ENCODE assay signal across 7 cellular contexts in the genomic region with DNA sequence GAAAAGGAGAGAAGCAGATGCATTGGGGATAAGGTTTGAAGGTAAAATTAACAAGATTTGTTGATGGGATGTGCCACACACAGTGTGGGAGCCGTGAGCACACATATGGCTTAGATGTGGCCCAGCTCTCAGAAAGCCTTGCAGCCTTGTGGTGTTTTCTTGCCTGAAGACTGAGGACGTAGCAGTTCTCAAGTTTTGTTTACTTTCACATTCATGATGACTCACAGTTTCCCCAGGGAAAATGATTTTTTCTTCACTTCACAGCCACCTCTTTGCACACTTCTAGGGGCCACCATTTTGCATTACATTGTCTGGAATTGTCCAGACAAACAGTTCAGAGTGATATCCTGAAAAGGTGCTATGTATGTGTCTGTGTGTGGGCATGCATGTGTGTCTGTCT.
DNase-seq lines count a peak whose midpoint lies in the region; ATAC-seq, FAIRE-seq and TF ChIP-seq lines count a peak whose summit lies in the region.

No MANE protein-coding gene starts in this region.

- H3K27ac ChIP-seq in transverse colon (no peak overlapping the region), colonic mucosa (no peak overlapping the region)

- H3K27me3 Mint-ChIP-seq in mesothelial cell of epicardium (ENCODE audit: low read depth), result no peaks in the 10 kb centered on the region

- intact Hi-C loops in transverse colon (cut with DNase I; ENCODE audit: low total_unique reads), result no loop called here
- intact Hi-C loops in colonic mucosa (cut with DNase I), result no loop called here

- H3K4me1 Mint-ChIP-seq in mesothelial cell of epicardium, result peaks cover 36% of the 10 kb centered on the region

- DNase-seq in GM19238 (ENCODE audit: insufficient read length, low spot score) (peak; percentile 22), RCC 7860 (ENCODE audit: low spot score) (peak; percentile 57), mesothelial cell of epicardium (ENCODE audit: low spot score in 2 of 2, unreplicated experiment in 2 of 2) (no peak), transverse colon (no peak), cerebellar nuclear complex (lab: John Stamatoyannopoulos, UW) (no peak), colonic mucosa (no peak)

- H3K4me3 ChIP-seq in transverse colon (no peak overlapping the region), colonic mucosa (no peak overlapping the region)

- in situ Hi-C loops in transverse colon (cut with MboI; ENCODE audit: low pct_ligation_motif_present in 1 of 4, low pct_unique_long_range_greater_than_20kb in 1 of 4, low sequenced_read_pairs in 3 of 4), result no loop called here

- no peak for TF ChIP-seq CTCF in mesothelial cell of epicardium (IDR thresholded peaks at IDR 0.05; ENCODE audit: unreplicated experiment)
- no peak for TF ChIP-seq CTCF in transverse colon (IDR thresholded peaks at IDR 0.05)
- TF ChIP-seq CTCF in colonic mucosa (IDR thresholded peaks at IDR 0.05), result no peak

- TF ChIP-seq EP300 in transverse colon (IDR thresholded peaks at IDR 0.05; ENCODE audit: low read depth), result no peak

- peaks cover 4% of the 10 kb centered on the region for H3K9me3 Mint-ChIP-seq in mesothelial cell of epicardium

- 13 to 30% methylated on average over 2 of the region's 2 CpGs for WGBS in transverse colon (ENCODE audit: low coverage in 1 of 2), 2 donors

- H3K4me1 ChIP-seq in transverse colon (no peaks in the 10 kb centered on the region), colonic mucosa (no peaks in the 10 kb centered on the region)

- peak overlapping the region; percentile 19 for H3K27ac Mint-ChIP-seq in mesothelial cell of epicardium

- ATAC-seq in HG02981 (IDR thresholded peaks at IDR 0.05; ENCODE audit: unreplicated experiment), result peak; percentile 94

- FAIRE-seq in RCC 7860 (lab: Jason Lieb, UNC), result no peak

- no peaks in the 10 kb centered on the region for H3K27me3 ChIP-seq in transverse colon
- no peaks in the 10 kb centered on the region for H3K27me3 ChIP-seq in colonic mucosa

- no peak for TF ChIP-seq POLR2A in transverse colon (IDR thresholded peaks at IDR 0.05)

- no peak overlapping the region for H3K4me3 Mint-ChIP-seq in mesothelial cell of epicardium

- H3K36me3 ChIP-seq in transverse colon (no peaks in the 10 kb centered on the region), colonic mucosa (no peaks in the 10 kb centered on the region)

- H3K9ac ChIP-seq in colonic mucosa (ENCODE audit: low read depth in 2 of 2, low read length in 2 of 2), result no peak overlapping the region

- H3K36me3 Mint-ChIP-seq in mesothelial cell of epicardium, result peaks cover 2% of the 10 kb centered on the region

- H3K9me3 ChIP-seq in transverse colon, result no peaks in the 10 kb centered on the region
- H3K9me3 ChIP-seq in colonic mucosa, result no peaks in the 10 kb centered on the region

Comparison
In these comparisons a context has a peak if more than half of its experiments do, and no peak if none do; other contexts are left out.
1. DNase-seq: peak in GM19238 (single experiment) and RCC 7860 (single experiment); none in mesothelial cell of epicardium (0 of 2), transverse colon (single experiment), cerebellar nuclear complex (0 of 2) and colonic mucosa (single experiment).